ENCODE assay signal across 8 cellular contexts in the genomic region with DNA sequence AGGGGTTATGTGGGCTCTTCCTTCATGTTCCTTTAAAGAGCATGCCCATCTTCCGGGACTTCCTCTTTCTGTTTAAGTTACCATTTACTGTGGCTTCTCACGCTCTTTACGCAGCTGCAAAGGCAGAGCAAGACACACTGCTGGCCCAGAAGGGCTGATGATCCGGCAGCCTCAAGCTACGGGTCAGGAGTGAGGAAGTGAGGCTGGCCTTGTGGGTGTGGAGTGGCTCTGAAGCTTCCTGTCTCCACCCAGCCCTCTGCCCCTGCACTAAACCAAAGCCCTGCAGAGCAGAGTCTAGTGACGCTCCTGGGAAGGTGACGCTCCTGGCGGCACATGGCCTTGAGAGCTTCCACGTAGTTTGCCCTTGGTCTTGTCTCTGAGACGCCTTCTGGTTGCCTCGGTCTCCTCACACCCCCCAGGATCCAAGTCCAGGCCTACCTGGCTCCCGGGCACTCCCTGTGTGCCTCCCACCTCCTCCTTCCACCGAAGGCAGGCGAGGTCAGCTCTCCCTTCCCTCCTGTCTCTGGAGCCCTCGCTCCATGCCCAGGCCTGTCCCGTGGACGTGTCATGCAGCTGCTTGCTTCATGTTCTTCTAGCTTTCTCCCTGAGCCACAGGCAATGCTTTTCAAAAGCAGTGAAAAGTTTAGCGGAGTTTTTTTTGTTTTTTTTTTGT. TPM values are rescaled to one million over a fixed set of nuclear protein-coding genes. Genes with fewer than 3 reads are reported as not detected.
A peak's percentile ranks its signal among the peaks of the same experiment; 100 is the strongest.
DNase-seq lines count a peak whose midpoint lies in the region; ATAC-seq and TF ChIP-seq lines count a peak whose summit lies in the region.

No MANE protein-coding gene starts in this region.

- H3K79me2 ChIP-seq in Loucy (ENCODE audit: insufficient read depth, low read length) (no peaks in the 10 kb centered on the region), GM23248 (ENCODE audit: insufficient read depth) (no peaks in the 10 kb centered on the region)

- ATAC-seq in CD4-positive, alpha-beta T cell (ENCODE audit: poor library complexity) = peak; percentile 81
- peak; percentile 97 for ATAC-seq in GM21526 (IDR thresholded peaks at IDR 0.05; ENCODE audit: low FRiP score, unreplicated experiment)
- peak; percentile 81 for ATAC-seq in activated T-cell treated with anti-CD3 and anti-CD28 coated beads, Interleukin-2, amount 50 U/mL, for 4 hours
- peak; percentile 93 to 98 for ATAC-seq in right cardiac atrium

- peak overlapping the region; percentile 57 for H3K4me3 Mint-ChIP-seq in CD4-positive, alpha-beta T cell
- peak overlapping the region; percentile 56 for H3K4me3 Mint-ChIP-seq in activated T-cell treated with anti-CD3 and anti-CD28 coated beads, Interleukin-2, amount 50 U/mL, for 4 hours

- H4K20me1 ChIP-seq in Loucy (ENCODE audit: insufficient read depth, low read length, poor library complexity, severe bottlenecking) (no peaks in the 10 kb centered on the region), GM23248 (ENCODE audit: insufficient read depth) (no peaks in the 10 kb centered on the region)

- no peaks in the 10 kb centered on the region for H3K9me2 ChIP-seq in Loucy (replicated peaks; ENCODE audit: low read depth, low read length)
- H3K9me2 ChIP-seq in GM23248 (ENCODE audit: insufficient read depth) = no peaks in the 10 kb centered on the region

- CTCF ChIA-PET in CD4-positive, alpha-beta T cell (lab: Charles Lee) = interaction anchor here (0.8 to 1.3 kb wide), 8 partner anchors 8 to 311 kb away, joined by 3 to 4 read pairs (median 4); a partner anchor contains a TSS

- no peak for TF ChIP-seq CTCF in CD4-positive, alpha-beta T cell (IDR thresholded peaks at IDR 0.05)
- no peak for TF ChIP-seq CTCF in Loucy (conservative IDR thresholded peaks at IDR 0.05; ENCODE audit: low read length)

- peak overlapping the region; percentile 92 for H3K27ac Mint-ChIP-seq in CD4-positive, alpha-beta T cell

- no peaks in the 10 kb centered on the region for H3K27me3 ChIP-seq in CD4-positive, alpha-beta T cell (ENCODE audit: control insufficient read depth, insufficient read depth, low read length)
- H3K27me3 ChIP-seq in Loucy (ENCODE audit: insufficient read depth, low read length, poor library complexity, severe bottlenecking) (no peaks in the 10 kb centered on the region), right cardiac atrium (ENCODE audit: control insufficient read depth, insufficient read depth) (no peaks in the 10 kb centered on the region), GM23248 (replicated peaks; ENCODE audit: insufficient read depth) (no peaks in the 10 kb centered on the region)

- in situ Hi-C loops in GM23248 (cut with MboI) = no loop called here

- H3K4me2 ChIP-seq in Loucy (ENCODE audit: low read depth, low read length, poor library complexity, severe bottlenecking) (peak overlapping the region; percentile 36), GM23248 (ENCODE audit: unreplicated experiment) (no peak overlapping the region)

- H3K36me3 ChIP-seq in Loucy (ENCODE audit: insufficient read depth, low read length) (no peaks in the 10 kb centered on the region), GM23248 (ENCODE audit: low read depth) (no peaks in the 10 kb centered on the region)

- WGBS in right cardiac atrium = 69% methylated on average over 18 of the region's 18 CpGs
- WGBS in GM23248 (ENCODE audit: low coverage in 1 of 2, low lambda C conversion rate in 2 of 2, missing lambda C conversion rate in 2 of 2), 2 experiments = 86 to 95% methylated on average over 18 of the region's 18 CpGs

- H3K9me3 ChIP-seq in CD4-positive, alpha-beta T cell (ENCODE audit: control insufficient read depth, low read length) = no peaks in the 10 kb centered on the region
- H3K9me3 ChIP-seq in Loucy (ENCODE audit: insufficient read depth, low read depth, low read length) (no peaks in the 10 kb centered on the region), right cardiac atrium (ENCODE audit: control insufficient read depth, low read length) (peaks cover 2% of the 10 kb centered on the region), GM23248 (ENCODE audit: low read depth) (no peaks in the 10 kb centered on the region)

- POLR2A ChIA-PET in CD4-positive, alpha-beta T cell (lab: Charles Lee) = interaction anchor here (0.5 to 12.5 kb wide), 25 partner anchors 8 to 456 kb away, joined by 3 to 376 read pairs (median 6); a partner anchor contains a TSS

- no peaks in the 10 kb centered on the region for H3K27me3 Mint-ChIP-seq in CD4-positive, alpha-beta T cell
- H3K27me3 Mint-ChIP-seq in activated T-cell treated with anti-CD3 and anti-CD28 coated beads, Interleukin-2, amount 50 U/mL, for 4 hours (ENCODE audit: low read depth) = no peaks in the 10 kb centered on the region

- DNase-seq in CD4-positive, alpha-beta T cell = peak; percentile 61 to 88 (median 74)
- peak; percentile 53 for DNase-seq in activated T-cell treated with anti-CD3 and anti-CD28 coated beads, Interleukin-2, amount 50 U/mL, for 4 hours
- DNase-seq in right cardiac atrium = peak; percentile 79 to 85 (median 80)
- peak; percentile 42 to 69 for DNase-seq in stimulated activated CD4-positive, alpha-beta T cell treated with anti-CD3 and anti-CD28 coated beads, Interleukin-4, amount 100 ng/mL, for 4 hours
- DNase-seq in kidney tubule cell (ENCODE audit: low spot score) = no peak
- no peak for DNase-seq in GM23248

- H3K27ac ChIP-seq in CD4-positive, alpha-beta T cell (ENCODE audit: low read depth, low read length) = peak overlapping the region; percentile 93
- H3K27ac ChIP-seq in right cardiac atrium (ENCODE audit: low read length) = no peak overlapping the region
- no peak overlapping the region for H3K27ac ChIP-seq in GM23248

- peaks cover 56% of the 10 kb centered on the region for H3K36me3 Mint-ChIP-seq in CD4-positive, alpha-beta T cell (ENCODE audit: low read depth)
- H3K36me3 Mint-ChIP-seq in activated T-cell treated with anti-CD3 and anti-CD28 coated beads, Interleukin-2, amount 50 U/mL, for 4 hours (ENCODE audit: insufficient read depth) = peaks cover 1% of the 10 kb centered on the region

- peaks cover 53% of the 10 kb centered on the region for H3K4me1 ChIP-seq in Loucy (ENCODE audit: insufficient read depth, low read length, poor library complexity, severe bottlenecking)
- no peaks in the 10 kb centered on the region for H3K4me1 ChIP-seq in right cardiac atrium (ENCODE audit: control insufficient read depth, insufficient read depth, low read length)
- H3K4me1 ChIP-seq in GM23248 (ENCODE audit: insufficient read depth) = peaks cover 24% of the 10 kb centered on the region

- H3K9me3 Mint-ChIP-seq in CD4-positive, alpha-beta T cell = peaks cover 3% of the 10 kb centered on the region
- no peaks in the 10 kb centered on the region for H3K9me3 Mint-ChIP-seq in activated T-cell treated with anti-CD3 and anti-CD28 coated beads, Interleukin-2, amount 50 U/mL, for 4 hours

- H2AFZ ChIP-seq in Loucy (ENCODE audit: low read length) (no peak overlapping the region), GM23248 (no peak overlapping the region)

- peak overlapping the region; percentile 42 for H3K9ac ChIP-seq in Loucy (ENCODE audit: low read depth, low read length, poor library complexity, severe bottlenecking)
- H3K9ac ChIP-seq in GM23248 = no peak overlapping the region

- H3K4me1 Mint-ChIP-seq in CD4-positive, alpha-beta T cell (ENCODE audit: low read depth) = peaks cover 86% of the 10 kb centered on the region
- peaks cover 89% of the 10 kb centered on the region for H3K4me1 Mint-ChIP-seq in activated T-cell treated with anti-CD3 and anti-CD28 coated beads, Interleukin-2, amount 50 U/mL, for 4 hours (ENCODE audit: low read depth)

- peaks cover 5% of the 10 kb centered on the region; the same call in 1 of the 2 replicates for H3F3A ChIP-seq in Loucy (ENCODE audit: low read depth)
- peaks cover 16% of the 10 kb centered on the region for H3F3A ChIP-seq in GM23248 (ENCODE audit: insufficient read depth)

- H3K4me3 ChIP-seq in Loucy (ENCODE audit: low read length, poor library complexity, severe bottlenecking) (no peak overlapping the region), right cardiac atrium (ENCODE audit: low read length) (no peak overlapping the region), GM23248 (no peak overlapping the region)

- intact Hi-C loops in CD4-positive, alpha-beta T cell (cut with DNase I, micrococcal nuclease) = loop anchor here (1.0 to 5.0 kb wide), 6 partner anchors 8 to 154 kb away; no protein-coding TSS in a partner anchor
- intact Hi-C loops in right cardiac atrium (cut with DNase I) = no loop called here

RNA-seq across cellular contexts. Expression of a gene that starts 50.3 kb away (rescaled TPM):
- 100 to 1,000 TPM; 469 to 471 TPM for total RNA-seq in CD4-positive, alpha-beta T cell
- total RNA-seq in activated T-cell treated with anti-CD3 and anti-CD28 coated beads, Interleukin-2, amount 50 U/mL, for 4 hours = 10 to 100 TPM; 10.4 to 24.2 (median 23.7) TPM
- 1 to 10 TPM; 2.3 to 5.8 (median 4.4) TPM for total RNA-seq in right cardiac atrium
- polyA plus RNA-seq in right cardiac atrium (1.2 TPM), GM23248 (2016; fragmentation: Nextera tagmentation; extraction: Ambion mirVana) (1.3 and 1.4 TPM in 2 replicates)
- 2.4 and 4.8 TPM in 2 replicates for total RNA-seq in GM23248 (2014; rRNA removed; shearing (Covaris generic))

Comparison
In these comparisons a context has a peak if more than half of its experiments do, and no peak if none do; other contexts are left out.
1. DNase-seq: peak in CD4-positive, alpha-beta T cell (10 of 10), activated T-cell treated with anti-CD3 and anti-CD28 coated beads, Interleukin-2, amount 50 U/mL, for 4 hours (single experiment), right cardiac atrium (3 of 3) and stimulated activated CD4-positive, alpha-beta T cell treated with anti-CD3 and anti-CD28 coated beads, Interleukin-4, amount 100 ng/mL, for 4 hours (2 of 2); none in kidney tubule cell (single experiment) and GM23248 (single experiment).
2. RNA of a gene that starts 50.3 kb away (total RNA-seq): 469 to 471 TPM in CD4-positive, alpha-beta T cell; 10.4 to 24.2 TPM in activated T-cell treated with anti-CD3 and anti-CD28 coated beads, Interleukin-2, amount 50 U/mL, for 4 hours, 2.3 to 5.8 TPM in right cardiac atrium and 2.4 to 4.8 TPM in GM23248; every median in the first group is over 10 times any median in the second.
3. intact Hi-C loops: an anchor here in CD4-positive, alpha-beta T cell (1.0 to 5.0 kb wide); none called in right cardiac atrium.
4. Peak in every context shown above with its lines, with median percentiles within 50 percentile points of each other: ATAC-seq.